ENCODE assay signal across 23 cellular contexts in the genomic region with DNA sequence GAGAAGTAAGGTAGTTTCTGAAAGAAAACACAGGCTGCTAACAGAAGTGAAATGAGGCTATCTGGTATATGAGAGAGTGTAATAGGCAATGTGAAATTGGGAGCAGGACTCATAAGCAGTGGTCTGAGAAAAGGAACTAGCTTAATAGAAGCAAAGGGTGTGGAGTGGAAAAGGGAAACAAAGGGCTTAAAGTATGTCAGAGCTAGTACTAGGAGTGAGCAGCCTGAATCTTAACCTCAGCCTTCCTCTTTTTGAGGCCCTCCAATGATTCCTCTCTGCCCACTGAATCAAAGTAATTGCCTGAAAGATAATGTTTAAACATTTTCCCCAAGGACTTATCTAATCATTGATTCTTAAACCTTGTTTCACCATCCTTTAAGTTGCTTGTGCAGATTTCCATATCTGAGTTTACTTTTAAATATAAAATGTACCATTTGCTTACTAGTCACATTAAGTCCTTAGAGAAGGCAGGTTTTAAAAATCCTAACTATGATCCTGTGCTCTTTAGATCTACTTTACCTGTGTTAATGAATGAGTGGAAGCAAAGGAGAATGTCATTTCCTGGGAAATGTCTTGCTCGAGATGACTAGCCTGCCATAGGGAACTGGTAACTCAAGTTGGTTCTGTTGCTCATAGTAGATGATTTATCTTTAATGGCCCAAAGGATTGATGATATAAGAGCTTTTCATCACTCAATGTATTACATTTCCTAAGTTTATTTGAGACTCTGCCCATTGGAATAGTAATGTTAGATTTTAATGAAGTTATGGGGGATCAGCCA.
DNase-seq lines count a peak whose midpoint lies in the region; ATAC-seq and TF ChIP-seq lines count a peak whose summit lies in the region.
"Had no signal": no experiment of that assay in that cellular context is flagged by ENCODE, and none has a peak within 500 bp of the region (broad histone marks: within the 10 kb centered on the region; RNA-seq: fewer than 3 reads in every experiment).

No MANE protein-coding gene starts in this region.

- TF ChIP-seq CTCF in NB4 (IDR thresholded peaks at IDR 0.05; ENCODE audit: low read depth, low read length), result no peak
- no peak for TF ChIP-seq CTCF in epithelial cell of esophagus (IDR thresholded peaks at IDR 0.05; ENCODE audit: insufficient read depth, low read depth, low read length, missing control alignments)

- no peaks in the 10 kb centered on the region for H3K4me1 Mint-ChIP-seq in naive thymus-derived CD4-positive, alpha-beta T cell

- no peak overlapping the region for H3K4me3 ChIP-seq in NB4 (ENCODE audit: low read depth, low read length)
- no peak overlapping the region for H3K4me3 ChIP-seq in epithelial cell of esophagus (ENCODE audit: low read length)
- no peak overlapping the region for H3K4me3 ChIP-seq in naive thymus-derived CD4-positive, alpha-beta T cell (ENCODE audit: low read length)

- H3K9me3 Mint-ChIP-seq in naive thymus-derived CD4-positive, alpha-beta T cell, result no peaks in the 10 kb centered on the region
- H3K9me3 Mint-ChIP-seq: activated naive CD4-positive, alpha-beta T cell treated with anti-CD3 and anti-CD28 coated beads for 36 hours; HFFc6; IgD-negative memory B cell; natural killer cell treated with Interleukin-12 subunit alpha and Interleukin-12 subunit beta and Interleukin-15 and Interleukin-18, amount 100 ng/mL, for 72 hours had no signal

- no peaks in the 10 kb centered on the region for H3K36me3 ChIP-seq in naive thymus-derived CD4-positive, alpha-beta T cell (ENCODE audit: control insufficient read depth in 2 of 3, insufficient read depth in 3 of 3, low read length in 3 of 3)

- no peaks in the 10 kb centered on the region for H3K27me3 ChIP-seq in naive thymus-derived CD4-positive, alpha-beta T cell (ENCODE audit: control insufficient read depth in 2 of 2, insufficient read depth in 2 of 2, low read length in 2 of 2)

- peaks cover 0 to 9% (median 6%) of the 10 kb centered on the region in 5 donors for H3K27me3 Mint-ChIP-seq in naive thymus-derived CD4-positive, alpha-beta T cell
- H3K27me3 Mint-ChIP-seq: IgD-negative memory B cell; natural killer cell treated with Interleukin-12 subunit alpha and Interleukin-12 subunit beta and Interleukin-15 and Interleukin-18, amount 100 ng/mL, for 72 hours; progenitor cell of endocrine pancreas had no signal

- H3K4me1 ChIP-seq in naive thymus-derived CD4-positive, alpha-beta T cell (ENCODE audit: control insufficient read depth in 2 of 2, insufficient read depth in 2 of 2, low read length in 2 of 2), result no peaks in the 10 kb centered on the region

- no peak overlapping the region for H3K27ac ChIP-seq in naive thymus-derived CD4-positive, alpha-beta T cell (ENCODE audit: low read depth, low read length)

- TF ChIP-seq POLR2A in NB4 (IDR thresholded peaks at IDR 0.05; ENCODE audit: extremely low read depth, insufficient read length), result no peak

- POLR2A ChIA-PET in naive thymus-derived CD4-positive, alpha-beta T cell (lab: Charles Lee), result no interaction called here

- intact Hi-C loops in naive thymus-derived CD4-positive, alpha-beta T cell (cut with micrococcal nuclease), result no loop called here
- intact Hi-C loops in sciatic nerve (cut with DNase I), result no loop called here

- no peaks in the 10 kb centered on the region for H3K9me3 ChIP-seq in naive thymus-derived CD4-positive, alpha-beta T cell (ENCODE audit: control insufficient read depth in 2 of 3, low read length in 3 of 3)

- ATAC-seq in naive thymus-derived CD4-positive, alpha-beta T cell, result peak; percentile 41
- ATAC-seq in HG03095 (IDR thresholded peaks at IDR 0.05; ENCODE audit: unreplicated experiment) (no peak), sciatic nerve (no peak)
- ATAC-seq: natural killer cell treated with Interleukin-12 subunit alpha and Interleukin-12 subunit beta and Interleukin-15 and Interleukin-18, amount 100 ng/mL, for 72 hours; Right ventricle myocardium inferior had no signal

- no peaks in the 10 kb centered on the region for H3K36me3 Mint-ChIP-seq in naive thymus-derived CD4-positive, alpha-beta T cell
- H3K36me3 Mint-ChIP-seq: natural killer cell treated with Interleukin-12 subunit alpha and Interleukin-12 subunit beta and Interleukin-15 and Interleukin-18, amount 100 ng/mL, for 72 hours had no signal

- DNase-seq in CD1c-positive myeloid dendritic cell (ENCODE audit: extremely low spot score) (peak; percentile 50), NB4 (ENCODE audit: low read depth) (peak; percentile 48), epithelial cell of esophagus (ENCODE audit: low read depth) (peak; percentile 74), midbrain (lab: John Stamatoyannopoulos, UW) (no peak), sciatic nerve (ENCODE audit: low spot score) (no peak), NCI-H146 treated with DMSO at 0.1 percent for 48 hours (lab: John Stamatoyannopoulos, UW; ENCODE audit: unreplicated experiment) (no peak)
- no peak for DNase-seq in naive thymus-derived CD4-positive, alpha-beta T cell
- DNase-seq: activated CD4-positive, alpha-beta T cell treated with anti-CD3 and anti-CD28 coated beads, Interleukin-2, amount 50 U/mL, for 48 hours; activated naive CD4-positive, alpha-beta T cell treated with anti-CD3 and anti-CD28 coated beads for 36 hours; activated T-cell treated with anti-CD3 and anti-CD28 coated beads for 4 hours; aorta; DMS79; effector CD8-positive, alpha-beta T cell; HFFc6; mesenchymal stem cell; NCI-H2029 treated with DMSO at 0.1 percent for 48 hours; NCI-H510A; stimulated activated CD4-positive, alpha-beta T cell treated with anti-CD3 and anti-CD28 coated beads, Interleukin-4, amount 100 ng/mL, for 4 hours had no signal

- H3K4me3 Mint-ChIP-seq in naive thymus-derived CD4-positive, alpha-beta T cell, result no peak overlapping the region
- H3K4me3 Mint-ChIP-seq: activated naive CD4-positive, alpha-beta T cell treated with anti-CD3 and anti-CD28 coated beads for 36 hours; HFFc6; IgD-negative memory B cell; natural killer cell treated with Interleukin-12 subunit alpha and Interleukin-12 subunit beta and Interleukin-15 and Interleukin-18, amount 100 ng/mL, for 72 hours had no signal

- no peak overlapping the region for H3K27ac Mint-ChIP-seq in naive thymus-derived CD4-positive, alpha-beta T cell
- H3K27ac Mint-ChIP-seq: activated naive CD4-positive, alpha-beta T cell treated with anti-CD3 and anti-CD28 coated beads for 36 hours; HFFc6; natural killer cell treated with Interleukin-12 subunit alpha and Interleukin-12 subunit beta and Interleukin-15 and Interleukin-18, amount 100 ng/mL, for 72 hours; progenitor cell of endocrine pancreas had no signal

- CTCF ChIA-PET in naive thymus-derived CD4-positive, alpha-beta T cell (lab: Charles Lee), result no interaction called here

Comparison
In these comparisons a context has a peak if more than half of its experiments do, and no peak if none do; other contexts are left out.
1. DNase-seq: peak in CD1c-positive myeloid dendritic cell (single experiment), NB4 (single experiment) and epithelial cell of esophagus (single experiment); none in naive thymus-derived CD4-positive, alpha-beta T cell (0 of 9), midbrain (single experiment), sciatic nerve (single experiment) and NCI-H146 treated with DMSO at 0.1 percent for 48 hours (single experiment).